Comparison of ENCODE assay signal across 8 cellular contexts in genomic region chr5:180806351-180807011, GRCh38. TPM values are rescaled to one million over a fixed set of nuclear protein-coding genes. Genes with fewer than 3 reads are reported as not detected.
DNase-seq lines count a peak whose midpoint lies in the region; ATAC-seq and TF ChIP-seq lines count a peak whose summit lies in the region.

No MANE protein-coding gene starts in this region.

- DNase-seq in CD14-positive monocyte (ENCODE audit: low spot score) (peak; percentile 79), NB4 (ENCODE audit: low read depth) (peak; percentile 56), NCI-H510A (lab: John Stamatoyannopoulos, UW) (no peak), OCI-M2 (lab: John Stamatoyannopoulos, UW; ENCODE audit: unreplicated experiment) (no peak)
- no peak for DNase-seq in central memory CD8-positive, alpha-beta T cell (ENCODE audit: low spot score in 2 of 2)

- peaks cover 20 to 25% of the 10 kb centered on the region in 2 donors for H3K36me3 Mint-ChIP-seq in CD14-positive monocyte
- H3K36me3 Mint-ChIP-seq in central memory CD8-positive, alpha-beta T cell (ENCODE audit: insufficient read depth): peaks cover 23% of the 10 kb centered on the region
- peaks cover 13% of the 10 kb centered on the region for H3K36me3 Mint-ChIP-seq in nephron (ENCODE audit: low read depth)

- no peak for ATAC-seq in central memory CD8-positive, alpha-beta T cell (replicated peaks; ENCODE audit: extremely low read depth, poor library complexity, severe bottlenecking)
- ATAC-seq in GM18505 (IDR thresholded peaks at IDR 0.05; ENCODE audit: unreplicated experiment) (no peak), GM18909 (IDR thresholded peaks at IDR 0.05; ENCODE audit: poor library complexity, unreplicated experiment) (no peak)

- H3K4me3 Mint-ChIP-seq in CD14-positive monocyte (peak overlapping the region; percentile 95 to 97), nephron (peak overlapping the region; percentile 76 to 89 (median 79))
- peak overlapping the region; percentile 75 for H3K4me3 Mint-ChIP-seq in central memory CD8-positive, alpha-beta T cell

- peaks cover 0 to 2% (median 0%) of the 10 kb centered on the region in 3 donors for H3K27me3 Mint-ChIP-seq in CD14-positive monocyte (ENCODE audit: low read depth in 3 of 3)
- H3K27me3 Mint-ChIP-seq in central memory CD8-positive, alpha-beta T cell: no peaks in the 10 kb centered on the region
- H3K27me3 Mint-ChIP-seq in nephron (ENCODE audit: low read depth): no peaks in the 10 kb centered on the region

- TF ChIP-seq POLR2A in NB4 (IDR thresholded peaks at IDR 0.05; ENCODE audit: extremely low read depth, insufficient read length) (no peak), GM18505 (IDR thresholded peaks at IDR 0.05; ENCODE audit: borderline replicate concordance, extremely low read depth, insufficient read depth, insufficient read length) (no peak)

- TF ChIP-seq CTCF in CD14-positive monocyte (IDR thresholded peaks at IDR 0.05): no peak
- no peak for TF ChIP-seq CTCF in NB4 (IDR thresholded peaks at IDR 0.05; ENCODE audit: low read depth, low read length)
- TF ChIP-seq CTCF in nephron (IDR thresholded peaks at IDR 0.05; ENCODE audit: unreplicated experiment in 3 of 3): no peak

- H3K4me3 ChIP-seq in NB4 (ENCODE audit: low read depth, low read length): peak overlapping the region; percentile 9

- intact Hi-C loops in CD14-positive monocyte (cut with micrococcal nuclease): loop anchor here (10.0 kb wide), 2 partner anchors 348 to 418 kb away; partner anchors contain the start of gene TRIM41 (in 2 of the 2)

- H3K9me3 Mint-ChIP-seq in CD14-positive monocyte (no peaks in the 10 kb centered on the region), nephron (no peaks in the 10 kb centered on the region)
- H3K9me3 Mint-ChIP-seq in central memory CD8-positive, alpha-beta T cell: no peaks in the 10 kb centered on the region

- H3K4me1 Mint-ChIP-seq in CD14-positive monocyte (peaks cover 68% of the 10 kb centered on the region), nephron (peaks cover 68% of the 10 kb centered on the region)
- peaks cover 70% of the 10 kb centered on the region for H3K4me1 Mint-ChIP-seq in central memory CD8-positive, alpha-beta T cell

- peak overlapping the region; percentile 93 to 98 (median 96) for H3K27ac Mint-ChIP-seq in CD14-positive monocyte
- peak overlapping the region; percentile 92 for H3K27ac Mint-ChIP-seq in central memory CD8-positive, alpha-beta T cell (ENCODE audit: low read depth)
- H3K27ac Mint-ChIP-seq in nephron: peak overlapping the region; percentile 84 to 97 (median 87)

RNA-seq across cellular contexts. Expression of gene MGAT1, which starts 3.9 kb away (rescaled TPM):
- polyA plus RNA-seq in CD14-positive monocyte: 100 to 1,000 TPM; 385 to 523 TPM

RNA-seq across cellular contexts. Expression of gene ZFP62, which starts 54.6 kb away (rescaled TPM):
- polyA plus RNA-seq in CD14-positive monocyte: 1 to 10 TPM; 4.1 to 7.1 TPM

Comparison
In these comparisons a context has a peak if more than half of its experiments do, and no peak if none do; other contexts are left out.
1. DNase-seq: peak in CD14-positive monocyte (single experiment) and NB4 (single experiment); none in central memory CD8-positive, alpha-beta T cell (0 of 2), NCI-H510A (single experiment) and OCI-M2 (single experiment).
2. Peak in every context shown above with its lines, with median percentiles within 50 percentile points of each other: H3K27ac Mint-ChIP-seq and H3K4me3 Mint-ChIP-seq.